Comparison of ENCODE assay signal across 13 cellular contexts in the genomic region with DNA sequence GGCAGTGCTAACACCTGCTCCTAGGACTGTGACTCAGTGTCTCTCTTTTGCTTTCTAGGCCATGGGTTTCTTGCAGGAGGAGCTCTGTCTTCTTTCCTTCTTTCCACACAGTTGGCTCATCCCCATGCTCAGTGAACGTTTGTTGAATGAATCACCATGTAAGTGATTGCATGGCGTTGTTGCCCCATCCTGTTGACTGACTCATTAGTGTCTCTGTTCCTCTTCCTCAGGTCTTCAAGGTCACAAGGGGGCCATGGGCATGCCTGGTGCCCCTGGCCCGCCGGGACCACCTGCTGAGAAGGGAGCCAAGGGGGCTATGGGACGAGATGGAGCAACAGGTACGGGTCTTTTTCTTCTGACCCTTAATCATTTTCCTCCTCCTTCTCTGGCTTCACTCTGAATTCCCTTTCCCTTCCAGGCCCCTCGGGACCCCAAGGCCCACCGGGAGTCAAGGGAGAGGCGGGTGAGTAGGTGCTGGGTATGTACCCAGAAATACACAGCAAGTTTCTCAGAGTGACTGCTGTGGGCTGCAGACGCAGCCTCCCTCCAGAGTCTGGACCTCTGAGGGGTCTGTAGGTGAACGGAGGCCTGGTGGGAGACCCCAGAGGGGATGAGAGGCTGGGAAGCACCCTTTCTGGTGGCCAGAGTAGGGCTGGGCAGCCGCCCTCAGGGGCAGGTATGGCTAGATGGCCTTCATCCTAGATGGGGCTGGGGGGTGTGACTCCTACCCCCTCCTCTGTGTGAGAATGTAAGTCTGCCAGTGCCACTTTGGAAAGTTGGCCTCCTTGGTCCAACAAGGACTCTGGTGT. TPM values are rescaled to one million over a fixed set of nuclear protein-coding genes. Genes with fewer than 3 reads are reported as not detected.
DNase-seq lines count a peak whose midpoint lies in the region; TF ChIP-seq lines count a peak whose summit lies in the region.
"Had no signal": no experiment of that assay in that cellular context is flagged by ENCODE, and none has a peak within 500 bp of the region (broad histone marks: within the 10 kb centered on the region; RNA-seq: fewer than 3 reads in every experiment).

No MANE protein-coding gene starts in this region.

- no peaks in the 10 kb centered on the region for H3K27me3 Mint-ChIP-seq in osteocyte (ENCODE audit: unreplicated experiment)

- no peaks in the 10 kb centered on the region for H3K4me1 Mint-ChIP-seq in osteocyte (ENCODE audit: unreplicated experiment)
- H3K4me1 Mint-ChIP-seq: immature natural killer cell had no signal

- H3K4me3 ChIP-seq in BE2C (ENCODE audit: low read depth, low read length), result no peak overlapping the region
- H3K4me3 ChIP-seq: pancreas had no signal

- peaks cover 7% of the 10 kb centered on the region for H3K9me3 Mint-ChIP-seq in osteocyte (ENCODE audit: unreplicated experiment)

- H3K4me3 Mint-ChIP-seq in osteocyte (ENCODE audit: unreplicated experiment), result no peak overlapping the region
- H3K4me3 Mint-ChIP-seq: immature natural killer cell had no signal

- TF ChIP-seq CTCF in osteocyte (IDR thresholded peaks at IDR 0.05) (no peak), BE2C (IDR thresholded peaks at IDR 0.05; ENCODE audit: low read depth, low read length) (no peak)

- DNase-seq in GM03348 (ENCODE audit: low spot score), result peak; percentile 84
- DNase-seq in NOMO-1 treated with dmso at 0.1 percent for 144 hours (lab: John Stamatoyannopoulos, UW; ENCODE audit: unreplicated experiment), result peak; percentile 17
- DNase-seq in fibroblast of gingiva (ENCODE audit: low read depth), result peak; percentile 38
- DNase-seq in osteocyte (ENCODE audit: extremely low spot score, unreplicated experiment), result peak; percentile 77
- no peak for DNase-seq in NCI-H345 treated with DMSO at 0.1 percent for 48 hours (lab: John Stamatoyannopoulos, UW; ENCODE audit: unreplicated experiment)
- DNase-seq in BE2C, result no peak
- DNase-seq in effector CD8-positive, alpha-beta T cell (lab: John Stamatoyannopoulos, UW), result no peak
- no peak for DNase-seq in NCI-H2029 treated with DMSO at 0.1 percent for 48 hours (lab: John Stamatoyannopoulos, UW)
- DNase-seq: effector memory CD4-positive, alpha-beta T cell; immature natural killer cell; NCI-H187 treated with DMSO at 0.1 percent for 48 hours; pancreas; SHP77 had no signal

- H3K27ac Mint-ChIP-seq in osteocyte (ENCODE audit: unreplicated experiment), result no peak overlapping the region
- H3K27ac Mint-ChIP-seq: immature natural killer cell had no signal

- H3K9me3 ChIP-seq in BE2C, result no peaks in the 10 kb centered on the region
- H3K9me3 ChIP-seq: pancreas had no signal

- no peaks in the 10 kb centered on the region for H3K4me1 ChIP-seq in BE2C
- H3K4me1 ChIP-seq: pancreas had no signal

- H3K27me3 ChIP-seq in BE2C, result no peaks in the 10 kb centered on the region
- H3K27me3 ChIP-seq: pancreas had no signal

- H3K36me3 Mint-ChIP-seq in osteocyte (ENCODE audit: unreplicated experiment), result no peaks in the 10 kb centered on the region
- H3K36me3 Mint-ChIP-seq: immature natural killer cell had no signal

- H3K36me3 ChIP-seq in BE2C, result no peaks in the 10 kb centered on the region
- H3K36me3 ChIP-seq: pancreas had no signal

RNA-seq across cellular contexts. Expression of a gene that starts 32.3 kb away (rescaled TPM):
- total RNA-seq in osteocyte, result not detected in 2 replicates
- polyA plus RNA-seq in BE2C (2012; ENCODE audit: insufficient read depth, insufficient read length, low read depth), result not detected

Comparison
In these comparisons a context has a peak if more than half of its experiments do, and no peak if none do; other contexts are left out.
1. DNase-seq: peak in GM03348 (single experiment), NOMO-1 treated with dmso at 0.1 percent for 144 hours (single experiment), fibroblast of gingiva (single experiment) and osteocyte (single experiment); none in NCI-H345 treated with DMSO at 0.1 percent for 48 hours (single experiment), BE2C (single experiment), effector CD8-positive, alpha-beta T cell (single experiment) and NCI-H2029 treated with DMSO at 0.1 percent for 48 hours (single experiment).